ENCODE assay signal across 37 cellular contexts in the genomic region with DNA sequence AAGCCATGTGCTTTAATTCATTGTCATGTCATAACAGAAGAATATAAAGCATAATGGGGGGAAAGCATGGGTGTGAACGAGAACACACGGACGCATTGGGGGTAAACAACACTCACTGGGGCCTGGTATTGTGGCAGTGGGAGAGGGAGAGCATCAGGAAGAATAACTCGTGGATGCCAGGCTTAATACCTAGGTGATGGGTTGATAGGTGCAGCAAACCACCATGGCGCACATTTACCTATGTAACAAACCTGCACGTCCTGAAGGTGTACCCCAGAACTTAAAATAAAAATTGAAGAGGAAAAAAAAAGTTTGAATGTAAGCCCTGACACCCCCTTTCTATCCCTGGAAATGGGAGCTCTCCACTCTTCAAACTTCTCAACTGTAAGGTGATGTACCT.
"Had no signal": no experiment of that assay in that cellular context is flagged by ENCODE, and none has a peak within 500 bp of the region (broad histone marks: within the 10 kb centered on the region; RNA-seq: fewer than 3 reads in every experiment).

No MANE protein-coding gene starts in this region.

- H3K4me3 ChIP-seq: adrenal gland, ascending aorta, body of pancreas, breast epithelium, cardiac muscle cell had no signal

- H3K9me3 Mint-ChIP-seq: activated naive CD4-positive, alpha-beta T cell treated with anti-CD3 and anti-CD28 coated beads for 36 hours; activated naive CD4-positive, alpha-beta T cell treated with anti-CD3 and anti-CD28 coated beads, Interleukin-2, amount 10 ng/mL, durations not matched to agents 7 days and 5 days; activated naive CD4-positive, alpha-beta T cell treated with anti-CD3 and anti-CD28 coated beads, Interleukin-2, amount 50 U/mL, for 24 hours; activated naive CD4-positive, alpha-beta T cell treated with anti-CD3 and anti-CD28 coated beads, Interleukin-2, amount 50 U/mL, for 72 hours; activated naive CD8-positive, alpha-beta T cell treated with anti-CD3 and anti-CD28 coated beads for 36 hours; activated naive CD8-positive, alpha-beta T cell treated with anti-CD3 and anti-CD28 coated beads, Interleukin-2, amount 10 ng/mL, durations not matched to agents 7 days and 5 days; activated naive CD8-positive, alpha-beta T cell treated with anti-CD3 and anti-CD28 coated beads, Interleukin-2, amount 50 U/mL, for 24 hours; activated T-cell treated with anti-CD3 and anti-CD28 coated beads, Interleukin-2, amount 50 U/mL, for 24 hours; activated T-cell treated with anti-CD3 and anti-CD28 coated beads, Interleukin-2, amount 50 U/mL, for 4 hours; activated T-cell treated with anti-CD3 and anti-CD28 coated beads, Interleukin-2, amount 50 U/mL, for 72 hours; activated T-helper 1 cell treated with anti-CD3 and anti-CD28 coated beads, Interleukin-12 subunit alpha, Interleukin-12 subunit beta, Interleukin-2, Interleukin-4 antibody, amounts not matched to agents 30 ng/mL and 10 ng/mL and 1 ng/mL, durations not matched to agents 14 hours and 24 hours and 36 hours; activated T-helper 17 cell treated with anti-CD3 and anti-CD28 coated beads, Interleukin-2, amount 50 U/mL, for 72 hours; activated T-helper 2 cell treated with anti-CD3 and anti-CD28 coated beads, Interferon-gamma antibody, Interleukin-2, Interleukin-4, amounts not matched to agents 10 μg/mL and 5 μg/mL and 100 μg/mL, durations not matched to agents 14 hours and 24 hours and 36 hours; central memory CD8-positive, alpha-beta T cell had no signal

- H3K36me3 ChIP-seq: adrenal gland, ascending aorta, brain microvascular endothelial cell, breast epithelium, cardiac muscle cell had no signal

- H3K27ac ChIP-seq: adrenal gland, ascending aorta, body of pancreas, brain microvascular endothelial cell, breast epithelium, cardiac muscle cell had no signal

- H3K27ac Mint-ChIP-seq: activated naive CD4-positive, alpha-beta T cell treated with anti-CD3 and anti-CD28 coated beads for 36 hours; activated naive CD4-positive, alpha-beta T cell treated with anti-CD3 and anti-CD28 coated beads, Interleukin-2, amount 10 ng/mL, durations not matched to agents 7 days and 5 days; activated naive CD4-positive, alpha-beta T cell treated with anti-CD3 and anti-CD28 coated beads, Interleukin-2, amount 50 U/mL, for 24 hours; activated naive CD8-positive, alpha-beta T cell; activated naive CD8-positive, alpha-beta T cell treated with anti-CD3 and anti-CD28 coated beads for 36 hours; activated naive CD8-positive, alpha-beta T cell treated with anti-CD3 and anti-CD28 coated beads, Interleukin-2, amount 10 ng/mL, durations not matched to agents 7 days and 5 days; activated naive CD8-positive, alpha-beta T cell treated with anti-CD3 and anti-CD28 coated beads, Interleukin-2, amount 50 U/mL, for 24 hours; activated T-cell treated with anti-CD3 and anti-CD28 coated beads, Interleukin-2, amount 50 U/mL, for 24 hours; activated T-cell treated with anti-CD3 and anti-CD28 coated beads, Interleukin-2, amount 50 U/mL, for 72 hours; activated T-helper 1 cell treated with anti-CD3 and anti-CD28 coated beads, Interleukin-12 subunit alpha, Interleukin-12 subunit beta, Interleukin-2, Interleukin-4 antibody, amounts not matched to agents 30 ng/mL and 10 ng/mL and 1 ng/mL, durations not matched to agents 14 hours and 24 hours and 36 hours; activated T-helper 17 cell treated with anti-CD3 and anti-CD28 coated beads, Interleukin-2, amount 50 U/mL, for 72 hours; activated T-helper 2 cell treated with anti-CD3 and anti-CD28 coated beads, Interferon-gamma antibody, Interleukin-2, Interleukin-4, amounts not matched to agents 10 μg/mL and 5 μg/mL and 100 μg/mL, durations not matched to agents 14 hours and 24 hours and 36 hours; brain had no signal

- ATAC-seq: activated naive CD4-positive, alpha-beta T cell treated with anti-CD3 and anti-CD28 coated beads, Interleukin-2, amount 50 U/mL, for 72 hours; activated naive CD8-positive, alpha-beta T cell treated with anti-CD3 and anti-CD28 coated beads, Interleukin-2, amount 50 U/mL, for 24 hours; activated T-cell treated with anti-CD3 and anti-CD28 coated beads, Interleukin-2, amount 50 U/mL, for 4 hours; activated T-cell treated with anti-CD3 and anti-CD28 coated beads, Interleukin-2, amount 50 U/mL, for 72 hours; activated T-helper 17 cell treated with anti-CD3 and anti-CD28 coated beads, Interleukin-2, amount 50 U/mL, for 72 hours; body of pancreas had no signal

- H3K4me1 Mint-ChIP-seq: activated naive CD4-positive, alpha-beta T cell treated with anti-CD3 and anti-CD28 coated beads, Interleukin-2, amount 10 ng/mL, durations not matched to agents 7 days and 5 days; activated naive CD4-positive, alpha-beta T cell treated with anti-CD3 and anti-CD28 coated beads, Interleukin-2, amount 50 U/mL, for 24 hours; activated naive CD8-positive, alpha-beta T cell treated with anti-CD3 and anti-CD28 coated beads for 36 hours; activated naive CD8-positive, alpha-beta T cell treated with anti-CD3 and anti-CD28 coated beads, Interleukin-2, amount 50 U/mL, for 24 hours; activated T-helper 17 cell treated with anti-CD3 and anti-CD28 coated beads, Interleukin-2, amount 50 U/mL, for 72 hours; central memory CD8-positive, alpha-beta T cell had no signal

- H3K36me3 Mint-ChIP-seq: activated naive CD4-positive, alpha-beta T cell treated with anti-CD3 and anti-CD28 coated beads, Interleukin-2, amount 10 ng/mL, durations not matched to agents 7 days and 5 days; activated naive CD4-positive, alpha-beta T cell treated with anti-CD3 and anti-CD28 coated beads, Interleukin-2, amount 50 U/mL, for 24 hours; activated naive CD4-positive, alpha-beta T cell treated with anti-CD3 and anti-CD28 coated beads, Interleukin-2, amount 50 U/mL, for 72 hours; activated naive CD8-positive, alpha-beta T cell; activated naive CD8-positive, alpha-beta T cell treated with anti-CD3 and anti-CD28 coated beads for 36 hours; activated naive CD8-positive, alpha-beta T cell treated with anti-CD3 and anti-CD28 coated beads, Interleukin-2, amount 10 ng/mL, durations not matched to agents 7 days and 5 days; brain had no signal

- H3K4me1 ChIP-seq: adrenal gland, ascending aorta, body of pancreas, breast epithelium had no signal

- DNase-seq: activated effector memory CD4-positive, alpha-beta T cell treated with anti-CD3 and anti-CD28 coated beads, Interleukin-2, amount 50 U/mL, for 16 hours; activated effector memory CD4-positive, alpha-beta T cell treated with Interleukin-2 at 50 U/mL for 16 hours; activated gamma-delta T cell; activated gamma-delta T cell treated with Interleukin-2 at 50 U/mL for 16 hours; activated naive CD4-positive, alpha-beta T cell; activated naive CD4-positive, alpha-beta T cell treated with anti-CD3 and anti-CD28 coated beads for 36 hours; activated naive CD4-positive, alpha-beta T cell treated with anti-CD3 and anti-CD28 coated beads, Interleukin-2, amount 10 ng/mL, durations not matched to agents 7 days and 5 days; activated naive CD4-positive, alpha-beta T cell treated with anti-CD3 and anti-CD28 coated beads, Interleukin-2, amount 50 U/mL, for 16 hours; activated naive CD4-positive, alpha-beta T cell treated with Interleukin-2 at 50 U/mL for 16 hours; activated naive CD8-positive, alpha-beta T cell treated with anti-CD3 and anti-CD28 coated beads for 36 hours; activated naive CD8-positive, alpha-beta T cell treated with anti-CD3 and anti-CD28 coated beads, Interleukin-2, amount 10 ng/mL, durations not matched to agents 7 days and 5 days; activated naive CD8-positive, alpha-beta T cell treated with anti-CD3 and anti-CD28 coated beads, Interleukin-2, amount 50 U/mL, for 24 hours; activated T-cell treated with anti-CD3 and anti-CD28 coated beads, Interleukin-2, amount 50 U/mL, for 24 hours; activated T-cell treated with anti-CD3 and anti-CD28 coated beads, Interleukin-2, amount 50 U/mL, for 4 hours; activated T-cell treated with anti-CD3 and anti-CD28 coated beads, Interleukin-2, amount 50 U/mL, for 48 hours; activated T-cell treated with anti-CD3 and anti-CD28 coated beads, Interleukin-2, amount 50 U/mL, for 72 hours; adrenal gland; amniotic stem cell; amygdala; anterior cingulate cortex; aorta; body of pancreas; brain microvascular endothelial cell; caudate nucleus; central memory CD4-positive, alpha-beta T cell; cerebellar nuclear complex had no signal

- H3K4me3 Mint-ChIP-seq: activated naive CD4-positive, alpha-beta T cell treated with anti-CD3 and anti-CD28 coated beads for 36 hours; activated naive CD4-positive, alpha-beta T cell treated with anti-CD3 and anti-CD28 coated beads, Interleukin-2, amount 10 ng/mL, durations not matched to agents 7 days and 5 days; activated naive CD4-positive, alpha-beta T cell treated with anti-CD3 and anti-CD28 coated beads, Interleukin-2, amount 50 U/mL, for 24 hours; activated naive CD8-positive, alpha-beta T cell; activated naive CD8-positive, alpha-beta T cell treated with anti-CD3 and anti-CD28 coated beads for 36 hours; activated naive CD8-positive, alpha-beta T cell treated with anti-CD3 and anti-CD28 coated beads, Interleukin-2, amount 10 ng/mL, durations not matched to agents 7 days and 5 days; activated naive CD8-positive, alpha-beta T cell treated with anti-CD3 and anti-CD28 coated beads, Interleukin-2, amount 50 U/mL, for 24 hours; activated T-cell treated with anti-CD3 and anti-CD28 coated beads, Interleukin-2, amount 50 U/mL, for 24 hours; activated T-cell treated with anti-CD3 and anti-CD28 coated beads, Interleukin-2, amount 50 U/mL, for 4 hours; activated T-cell treated with anti-CD3 and anti-CD28 coated beads, Interleukin-2, amount 50 U/mL, for 72 hours; activated T-helper 1 cell treated with anti-CD3 and anti-CD28 coated beads, Interleukin-12 subunit alpha, Interleukin-12 subunit beta, Interleukin-2, Interleukin-4 antibody, amounts not matched to agents 30 ng/mL and 10 ng/mL and 1 ng/mL, durations not matched to agents 14 hours and 24 hours and 36 hours; activated T-helper 17 cell treated with anti-CD3 and anti-CD28 coated beads, Interleukin-2, amount 50 U/mL, for 72 hours; brain; central memory CD8-positive, alpha-beta T cell had no signal

- H3K9me3 ChIP-seq: adrenal gland, ascending aorta, body of pancreas, breast epithelium had no signal
